Comparison of ENCODE assay signal across 8 cellular contexts in genomic region chrX:74343970-74344622, GRCh38. TPM values are rescaled to one million over a fixed set of nuclear protein-coding genes. Genes with fewer than 3 reads are reported as not detected.
A peak's percentile ranks its signal among the peaks of the same experiment; 100 is the strongest.
DNase-seq lines count a peak whose midpoint lies in the region; ATAC-seq and TF ChIP-seq lines count a peak whose summit lies in the region.

No MANE protein-coding gene starts in this region.

- peak; percentile 96 for DNase-seq in A172 (ENCODE audit: low spot score)
- DNase-seq in GM10266 (ENCODE audit: extremely low spot score): peak; percentile 24
- peak; percentile 66 for DNase-seq in NCI-H1092 treated with DMSO at 0.1 percent for 48 hours (lab: John Stamatoyannopoulos, UW)
- peak; percentile 50 for DNase-seq in SK-N-MC (ENCODE audit: low read depth, low spot score)
- peak; percentile 96 for DNase-seq in MCF 10A (ENCODE audit: unreplicated experiment)
- DNase-seq in iPS-NIHi11 (ENCODE audit: low spot score): peak; percentile 66
- DNase-seq in stimulated activated CD4-positive, alpha-beta T cell treated with anti-CD3 and anti-CD28 coated beads, Interleukin-1b, Interleukin-23, amount 100 ng/mL, for 24 hours (ENCODE audit: low read depth in 4 of 4, low spot score in 1 of 4): peak in 3 of 4 experiments; percentile 0 to 12 (median 5)

- H3K9me3 Mint-ChIP-seq in MCF 10A (ENCODE audit: unreplicated experiment): no peaks in the 10 kb centered on the region

- no peak overlapping the region for H3K4me3 Mint-ChIP-seq in MCF 10A (ENCODE audit: unreplicated experiment)

- peaks cover 10% of the 10 kb centered on the region for H3K27me3 Mint-ChIP-seq in MCF 10A (ENCODE audit: insufficient read depth, unreplicated experiment)

- H3K36me3 Mint-ChIP-seq in MCF 10A (ENCODE audit: insufficient read depth, unreplicated experiment): no peaks in the 10 kb centered on the region

- no peaks in the 10 kb centered on the region for H3K36me3 ChIP-seq in SK-N-MC (ENCODE audit: insufficient read depth, low read length)

- CTCF ChIA-PET in MCF 10A (lab: Yijun Ruan, JAX): interaction anchor here (0.6 to 2.4 kb wide), 24 partner anchors 8 to 1004 kb away, joined by 3 to 12 read pairs (median 4); no protein-coding TSS in a partner anchor

- no peaks in the 10 kb centered on the region for H3K9me3 ChIP-seq in SK-N-MC (ENCODE audit: low read depth, low read length)

- intact Hi-C loops in MCF 10A (cut with micrococcal nuclease): loop anchor here (1.0 to 5.0 kb wide), 5 partner anchors 52 to 489 kb away; no protein-coding TSS in a partner anchor

- H3K9ac ChIP-seq in SK-N-MC (ENCODE audit: insufficient read length): no peak overlapping the region

- BruUV-seq in MCF 10A (replicated peaks; lab: Mats Ljungman, UMichigan): no TSS peak

- no peak overlapping the region for H3K27ac ChIP-seq in SK-N-MC

- peaks cover 7% of the 10 kb centered on the region for H3K4me1 Mint-ChIP-seq in MCF 10A (ENCODE audit: insufficient read depth, unreplicated experiment)

- no peak overlapping the region for H3K4me3 ChIP-seq in SK-N-MC

- TF ChIP-seq CTCF in GM10266 (IDR thresholded peaks at IDR 0.05; ENCODE audit: control insufficient read depth, insufficient read depth, low read depth, missing control alignments): peak; percentile 62
- TF ChIP-seq CTCF in MCF 10A (IDR thresholded peaks at IDR 0.05; ENCODE audit: unreplicated experiment): peak; percentile 53

- peak; percentile 84 for ATAC-seq in HG02588 (IDR thresholded peaks at IDR 0.05; ENCODE audit: unreplicated experiment)

- no peak overlapping the region for H3K27ac Mint-ChIP-seq in MCF 10A (ENCODE audit: low read depth, unreplicated experiment)

- POLR2A ChIA-PET in MCF 10A (lab: Yijun Ruan, JAX): interaction anchor here (0.7 to 2.1 kb wide), 4 partner anchors 51 to 706 kb away, joined by 3 to 8 read pairs (median 4); partner anchors contain the start of gene RLIM

RNA-seq across cellular contexts. Expression of gene ZCCHC13, which starts 40.1 kb away (rescaled TPM):
- not detected in 2 replicates for total RNA-seq in A172 (2014; rRNA removed; shearing (Covaris generic))
- not detected in 2 replicates for total RNA-seq in MCF 10A (2022)

Comparison
In these comparisons a context has a peak if more than half of its experiments do, and no peak if none do; other contexts are left out.
1. DNase-seq: peak in every context shown above with its lines; median percentile 96 in A172; 96 in MCF 10A; 66 in NCI-H1092 treated with DMSO at 0.1 percent for 48 hours; 66 in iPS-NIHi11; 50 in SK-N-MC; 24 in GM10266; 5 in stimulated activated CD4-positive, alpha-beta T cell treated with anti-CD3 and anti-CD28 coated beads, Interleukin-1b, Interleukin-23, amount 100 ng/mL, for 24 hours.